In genomic region chr6:87660226-87660886, GRCh38 we compare ENCODE assay signal across 1 cellular context.
TF ChIP-seq lines count a peak whose summit lies in the region.

No MANE protein-coding gene starts in this region.

TF ChIP-seq in GM23338, 12 proteins besides CTCF, POLR2A, EP300 and RAD21 (continued from another document):
- no peak for TF ChIP-seq ZNF462 (CRISPR knock-in tag; IDR thresholded peaks at IDR 0.05)
- TF ChIP-seq POLR2AphosphoS5 (IDR thresholded peaks at IDR 0.05; ENCODE audit: low read depth) = no peak
- no peak for TF ChIP-seq NANOG (IDR thresholded peaks at IDR 0.05; ENCODE audit: borderline replicate concordance)
- TF ChIP-seq JUNB (IDR thresholded peaks at IDR 0.05; ENCODE audit: unreplicated experiment) = no peak
- TF ChIP-seq EZH2 (IDR thresholded peaks at IDR 0.05; ENCODE audit: low read depth, unreplicated experiment) = no peak
- TF ChIP-seq STAT1 (IDR thresholded peaks at IDR 0.05; ENCODE audit: unreplicated experiment) = no peak
- TF ChIP-seq ZNF114 (CRISPR knock-in tag; IDR thresholded peaks at IDR 0.05) = no peak
- no peak for TF ChIP-seq CREB1 (CRISPR knock-in tag; IDR thresholded peaks at IDR 0.05; ENCODE audit: low read depth)
- TF ChIP-seq EZH2phosphoT487 (IDR thresholded peaks at IDR 0.05; ENCODE audit: unreplicated experiment) = no peak
- no peak for TF ChIP-seq ETS1 (IDR thresholded peaks at IDR 0.05)
- no peak for TF ChIP-seq ZNF331 (CRISPR knock-in tag; IDR thresholded peaks at IDR 0.05; ENCODE audit: low read depth)
